ENCODE assay signal across 13 cellular contexts in the genomic region with DNA sequence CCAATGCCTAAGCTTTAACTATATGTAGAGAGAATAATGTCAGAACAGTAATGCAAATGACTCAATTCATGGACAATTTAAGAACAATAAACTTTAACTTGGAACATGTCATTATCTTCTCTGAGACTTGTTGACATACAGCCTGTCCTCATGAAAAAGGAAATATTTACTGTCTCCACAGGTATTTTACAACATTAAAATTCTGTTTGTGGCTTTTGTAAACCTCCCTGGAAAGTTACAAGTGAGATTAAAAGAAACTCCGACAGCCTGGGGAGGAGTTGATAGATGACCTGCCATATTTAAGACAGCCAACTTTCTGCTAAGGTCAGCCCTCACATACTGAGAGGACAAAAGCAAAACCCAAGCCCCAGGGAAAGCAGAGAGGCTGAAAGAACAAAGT.
"Had no signal": no experiment of that assay in that cellular context is flagged by ENCODE, and none has a peak within 500 bp of the region (broad histone marks: within the 10 kb centered on the region; RNA-seq: fewer than 3 reads in every experiment).

No MANE protein-coding gene starts in this region.

- H3K36me3 ChIP-seq: adrenal gland, thoracic aorta, WERI-Rb-1 had no signal

- H3K4me1 ChIP-seq: adrenal gland, parathyroid adenoma had no signal

- DNase-seq: activated CD4-positive, alpha-beta T cell treated with anti-CD3 and anti-CD28 coated beads for 1 hour; activated CD8-positive, alpha-beta memory T cell treated with anti-CD3 and anti-CD28 coated beads for 24 hours; activated gamma-delta T cell treated with Interleukin-2 at 50 U/mL for 16 hours; adrenal gland; effector memory CD8-positive, alpha-beta T cell; foreskin fibroblast; natural killer cell; stimulated activated naive B cell treated with anti-CD40 and anti-IgM and Interleukin-4, amounts not matched to agents 10 μg/mL and 1 μg/mL and 100 μg/mL, for 72 hours; WERI-Rb-1 had no signal

- H3K27me3 ChIP-seq: adrenal gland had no signal

- H3K9me3 ChIP-seq: adrenal gland, thoracic aorta had no signal

- H3K27ac ChIP-seq: adrenal gland, epithelial cell of prostate, parathyroid adenoma, thoracic aorta, WERI-Rb-1 had no signal

- H3K4me3 ChIP-seq: adrenal gland, lung, thoracic aorta had no signal
